Comparison of ENCODE assay signal across 18 cellular contexts in the genomic region with DNA sequence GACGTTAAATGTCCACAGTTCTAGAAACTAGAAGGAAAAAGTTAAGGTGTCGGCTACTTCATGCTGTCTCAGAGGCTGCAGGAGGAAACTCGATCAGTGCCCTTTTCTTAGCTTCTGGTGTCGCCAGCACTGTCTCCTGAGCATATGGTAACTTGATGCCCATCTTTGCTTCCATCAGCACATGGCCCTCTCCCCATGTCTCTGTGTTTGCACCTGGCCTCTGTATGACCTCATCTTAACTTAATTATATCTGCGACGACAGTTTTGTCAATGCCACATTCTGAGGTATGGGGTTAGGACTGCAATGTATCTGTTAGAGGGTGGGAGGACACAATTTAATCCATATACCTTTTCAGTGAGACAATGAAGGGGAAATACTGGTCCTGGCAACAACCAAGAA.
DNase-seq lines count a peak whose midpoint lies in the region; ATAC-seq lines count a peak whose summit lies in the region.
"Had no signal": no experiment of that assay in that cellular context is flagged by ENCODE, and none has a peak within 500 bp of the region (broad histone marks: within the 10 kb centered on the region; RNA-seq: fewer than 3 reads in every experiment).

No MANE protein-coding gene starts in this region.

- ATAC-seq in HG03460 (IDR thresholded peaks at IDR 0.05; ENCODE audit: unreplicated experiment): no peak
- ATAC-seq: CD8-positive, alpha-beta T cell had no signal

- peak; percentile 14 for DNase-seq in NCI-H82 (lab: John Stamatoyannopoulos, UW)
- no peak for DNase-seq in NCI-H82 treated with DMSO at 0.1 percent for 48 hours (lab: John Stamatoyannopoulos, UW; ENCODE audit: unreplicated experiment)
- DNase-seq in NCI-H2171 treated with DMSO at 0.1 percent for 48 hours (lab: John Stamatoyannopoulos, UW): peak; percentile 64
- DNase-seq in NCI-H748 treated with DMSO at 0.1 percent for 48 hours (lab: John Stamatoyannopoulos, UW): peak; percentile 27
- DNase-seq in myocyte (ENCODE audit: low read depth): peak; percentile 31
- no peak for DNase-seq in islet precursor cell
- no peak for DNase-seq in SIG-M5 (lab: John Stamatoyannopoulos, UW)
- DNase-seq: 8988T; C1 segment of cervical spinal cord; CD8-positive, alpha-beta T cell; IMR-90; NCI-H1105; NCI-H1694; NCI-H2081; NCI-H446; PC-9; RPMI8226 had no signal

Comparison
In these comparisons a context has a peak if more than half of its experiments do, and no peak if none do; other contexts are left out.
1. DNase-seq: peak in NCI-H82 (single experiment), NCI-H2171 treated with DMSO at 0.1 percent for 48 hours (single experiment), NCI-H748 treated with DMSO at 0.1 percent for 48 hours (single experiment) and myocyte (single experiment); none in NCI-H82 treated with DMSO at 0.1 percent for 48 hours (single experiment), islet precursor cell (single experiment) and SIG-M5 (single experiment).